Comparison of ENCODE assay signal across 30 cellular contexts in genomic region chr4:125832161-125832560, GRCh38.
"Had no signal": no experiment of that assay in that cellular context is flagged by ENCODE, and none has a peak within 500 bp of the region (broad histone marks: within the 10 kb centered on the region; RNA-seq: fewer than 3 reads in every experiment).

No MANE protein-coding gene starts in this region.

- DNase-seq: immature natural killer cell; kidney; left colon; left lung; lower lobe of right lung; mammary epithelial cell; mesenchymal stem cell; naive B cell; natural killer cell; nephron progenitor cell; occipital lobe; psoas muscle; right lobe of liver; stimulated activated CD4-positive, alpha-beta T cell treated with anti-CD3 and anti-CD28 coated beads, Interleukin-12 subunit alpha, Interleukin-12 subunit beta, amount 100 ng/mL, for 4 hours; stimulated activated CD4-positive, alpha-beta T cell treated with anti-CD3 and anti-CD28 coated beads, Interleukin-15, amount 100 ng/mL, for 24 hours; stimulated activated CD4-positive, alpha-beta T cell treated with anti-CD3 and anti-CD28 coated beads, Interleukin-2, amount 100 ng/mL, for 24 hours; stimulated activated CD4-positive, alpha-beta T cell treated with anti-CD3 and anti-CD28 coated beads, Interleukin-4, amount 100 ng/mL, for 1 hour; stimulated activated naive B cell treated with anti-CD40 and anti-IgM and Interleukin-4, amounts not matched to agents 10 μg/mL and 1 μg/mL and 100 μg/mL, for 72 hours; stimulated activated naive CD8-positive, alpha-beta T cell treated with anti-CD3 and anti-CD28 coated beads, Interleukin-15, Interleukin-2, amounts not matched to agents 100 U/mL and 50 U/mL, for 24 hours; stomach; testis; thyroid gland; transverse colon; upper lobe of left lung had no signal

- H2AFZ ChIP-seq: neural progenitor cell, parathyroid adenoma had no signal

- H3K4me1 ChIP-seq: left lung, lower lobe of right lung, neural progenitor cell, psoas muscle, right lobe of liver, stomach, testis, thyroid gland, transverse colon, upper lobe of left lung, vagina had no signal

- FAIRE-seq: islet of Langerhans, kidney had no signal

- H3K9me3 Mint-ChIP-seq: nephron progenitor cell, neural progenitor cell had no signal

- H3K27me3 Mint-ChIP-seq: naive B cell; stimulated activated naive B cell treated with anti-CD40 and anti-IgM and Interleukin-4, amounts not matched to agents 10 μg/mL and 1 μg/mL and 100 μg/mL, for 72 hours had no signal

- H3K36me3 Mint-ChIP-seq: immature natural killer cell; naive B cell; natural killer cell; neural progenitor cell; stimulated activated naive B cell treated with anti-CD40 and anti-IgM and Interleukin-4, amounts not matched to agents 10 μg/mL and 1 μg/mL and 100 μg/mL, for 72 hours had no signal

- H3K27me3 ChIP-seq: left lung, neural progenitor cell, neutrophil, right lobe of liver, stomach, testis, thyroid gland, transverse colon, upper lobe of left lung, vagina had no signal

- H3K4me1 Mint-ChIP-seq: immature natural killer cell; naive B cell; natural killer cell; nephron progenitor cell; neural progenitor cell; stimulated activated naive B cell treated with anti-CD40 and anti-IgM and Interleukin-4, amounts not matched to agents 10 μg/mL and 1 μg/mL and 100 μg/mL, for 72 hours had no signal

- H3K4me3 Mint-ChIP-seq: immature natural killer cell; naive B cell; natural killer cell; nephron progenitor cell; neural progenitor cell; stimulated activated naive B cell treated with anti-CD40 and anti-IgM and Interleukin-4, amounts not matched to agents 10 μg/mL and 1 μg/mL and 100 μg/mL, for 72 hours had no signal

- H3K27ac ChIP-seq: left lung, lower lobe of right lung, neural progenitor cell, neutrophil, parathyroid adenoma, psoas muscle, right lobe of liver, skin epidermis, stomach, testis, thyroid gland, transverse colon, upper lobe of left lung, vagina had no signal

- H3K79me2 ChIP-seq: parathyroid adenoma had no signal

- H3K4me2 ChIP-seq: neural progenitor cell had no signal

- H3K9me3 ChIP-seq: lower lobe of right lung, neutrophil, psoas muscle, right lobe of liver, stomach, testis, thyroid gland, transverse colon, upper lobe of left lung, vagina had no signal

- H3K9ac ChIP-seq: neural progenitor cell, parathyroid adenoma had no signal

- H3K36me3 ChIP-seq: left lung, lower lobe of right lung, neural progenitor cell, neutrophil, right lobe of liver, stomach, thyroid gland, transverse colon, upper lobe of left lung, vagina had no signal

- H3K27ac Mint-ChIP-seq: immature natural killer cell; naive B cell; natural killer cell; nephron progenitor cell; neural progenitor cell; stimulated activated naive B cell treated with anti-CD40 and anti-IgM and Interleukin-4, amounts not matched to agents 10 μg/mL and 1 μg/mL and 100 μg/mL, for 72 hours had no signal

- H3K4me3 ChIP-seq: left lung, lower lobe of right lung, neural progenitor cell, psoas muscle, right lobe of liver, skin epidermis, stomach, testis, thyroid gland, transverse colon, upper lobe of left lung, vagina had no signal
